16 cellular contexts compared by ENCODE assay signal in genomic region chr6:40733770-40734396, GRCh38.
"Had no signal": no experiment of that assay in that cellular context is flagged by ENCODE, and none has a peak within 500 bp of the region (broad histone marks: within the 10 kb centered on the region; RNA-seq: fewer than 3 reads in every experiment).

No MANE protein-coding gene starts in this region.

- DNase-seq: activated CD4-positive, alpha-beta memory T cell treated with anti-CD3 and anti-CD28 coated beads, Interleukin-2, amount 10 ng/mL, durations not matched to agents 7 days and 5 days; activated CD4-positive, alpha-beta T cell treated with anti-CD3 and anti-CD28 coated beads for 4 hours; activated gamma-delta T cell treated with Interleukin-2 at 50 U/mL for 16 hours; activated T-cell treated with anti-CD3 and anti-CD28 coated beads, Interleukin-2, amount 50 U/mL, for 24 hours; amygdala; central memory CD4-positive, alpha-beta T cell; colonic mucosa; islet precursor cell; naive B cell; retina; stimulated activated CD4-positive, alpha-beta T cell treated with anti-CD3 and anti-CD28 coated beads, Interleukin-12 subunit alpha, Interleukin-12 subunit beta, amount 100 ng/mL, for 4 hours; stimulated activated CD4-positive, alpha-beta T cell treated with anti-CD3 and anti-CD28 coated beads, Interleukin-2, amount 100 ng/mL, for 24 hours had no signal

- H3K9me3 ChIP-seq: colonic mucosa, vagina had no signal

- H2AFZ ChIP-seq: parathyroid adenoma had no signal

- H3K36me3 ChIP-seq: colonic mucosa, vagina had no signal

- H3K27me3 ChIP-seq: colonic mucosa, vagina had no signal

- H3K4me1 ChIP-seq: colonic mucosa, parathyroid adenoma, vagina had no signal

- H3K9ac ChIP-seq: parathyroid adenoma had no signal

- H3K4me3 ChIP-seq: colonic mucosa, lung, vagina had no signal

- H3K27ac ChIP-seq: colonic mucosa, parathyroid adenoma, vagina had no signal

- FAIRE-seq: endometrium had no signal
